ENCODE assay signal across 15 cellular contexts in the genomic region with DNA sequence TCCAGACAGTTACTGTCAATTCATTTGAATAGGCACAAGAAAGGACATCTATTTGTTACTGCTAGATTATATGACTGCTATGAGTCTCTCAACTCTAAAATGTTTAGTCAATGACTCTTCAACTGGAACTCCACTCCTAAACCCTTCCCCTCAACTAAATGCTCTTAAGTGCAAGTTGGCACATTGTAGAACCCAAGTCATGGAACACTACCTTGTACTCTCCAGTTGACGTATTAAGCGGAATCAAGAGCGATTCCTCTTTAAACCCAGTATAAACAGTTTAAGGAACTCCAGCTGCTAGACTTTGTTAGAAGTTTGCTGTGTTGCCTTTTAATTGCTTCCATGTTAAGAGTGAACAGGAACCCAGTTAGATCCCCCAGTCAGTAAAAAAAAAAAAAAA. TPM values are rescaled to one million over a fixed set of nuclear protein-coding genes. Genes with fewer than 3 reads are reported as not detected.
DNase-seq lines count a peak whose midpoint lies in the region; ATAC-seq, FAIRE-seq and TF ChIP-seq lines count a peak whose summit lies in the region.
"Had no signal": no experiment of that assay in that cellular context is flagged by ENCODE, and none has a peak within 500 bp of the region (broad histone marks: within the 10 kb centered on the region; RNA-seq: fewer than 3 reads in every experiment).

No MANE protein-coding gene starts in this region.

- H3K27ac ChIP-seq in adrenal gland, result peak overlapping the region in 4 of 5 donors; percentile 19 to 40 (median 27)
- H3K27ac ChIP-seq in thyroid gland, result peak overlapping the region; percentile 83 to 89 (median 84)
- H3K27ac ChIP-seq: RWPE1 had no signal

- H3K27ac Mint-ChIP-seq in activated CD4-positive, alpha-beta T cell treated with anti-CD3 and anti-CD28 coated beads for 36 hours, result peak overlapping the region; percentile 5
- H3K27ac Mint-ChIP-seq in mesothelial cell of epicardium, result peak overlapping the region; percentile 89
- H3K27ac Mint-ChIP-seq: activated naive CD4-positive, alpha-beta T cell treated with anti-CD3 and anti-CD28 coated beads, Interleukin-2, amount 50 U/mL, for 72 hours had no signal

- CTCF ChIA-PET in activated CD4-positive, alpha-beta T cell treated with anti-CD3 and anti-CD28 coated beads for 36 hours (lab: Charles Lee), result interaction anchor here (0.6 to 3.3 kb wide), 27 partner anchors 8 to 172 kb away, joined by 3 to 38 read pairs (median 4); a partner anchor contains a TSS

- peaks cover 14 to 39% of the 10 kb centered on the region in 2 donors for H3K4me1 ChIP-seq in adrenal gland (replicated peaks in 1 of 2)
- H3K4me1 ChIP-seq in thyroid gland, result peaks cover 59 to 67% of the 10 kb centered on the region in 2 donors

- no peaks in the 10 kb centered on the region for H3K9me3 Mint-ChIP-seq in activated CD4-positive, alpha-beta T cell treated with anti-CD3 and anti-CD28 coated beads for 36 hours (ENCODE audit: low read depth)
- no peaks in the 10 kb centered on the region for H3K9me3 Mint-ChIP-seq in mesothelial cell of epicardium
- H3K9me3 Mint-ChIP-seq: activated naive CD4-positive, alpha-beta T cell treated with anti-CD3 and anti-CD28 coated beads, Interleukin-2, amount 50 U/mL, for 72 hours had no signal

- 86 to 95% (median 92%) methylated on average over 3 of the region's 3 CpGs for WGBS in adrenal gland, 4 donors
- WGBS in thyroid gland, 2 donors, result 34 to 38% methylated on average over 3 of the region's 3 CpGs

- POLR2A ChIA-PET in activated CD4-positive, alpha-beta T cell treated with anti-CD3 and anti-CD28 coated beads for 36 hours (lab: Charles Lee), result interaction anchor here (0.6 kb wide), 1 partner anchor 109 kb away, joined by 11 read pairs; no protein-coding TSS in a partner anchor

- H3K9me3 ChIP-seq in adrenal gland (replicated peaks in 1 of 3) (no peaks in the 10 kb centered on the region), thyroid gland (no peaks in the 10 kb centered on the region)
- H3K9me3 ChIP-seq: testis had no signal

- TF ChIP-seq CTCF in adrenal gland (IDR thresholded peaks at IDR 0.05) (no peak), mesothelial cell of epicardium (IDR thresholded peaks at IDR 0.05; ENCODE audit: unreplicated experiment) (no peak), thyroid gland (IDR thresholded peaks at IDR 0.05) (peak in 1 of 6 experiments; percentile 30)

- no peak for DNase-seq in activated CD4-positive, alpha-beta T cell treated with anti-CD3 and anti-CD28 coated beads for 36 hours
- no peak for DNase-seq in activated CD4-positive, alpha-beta T cell treated with anti-CD3 and anti-CD28 coated beads for 1 hour
- DNase-seq in adrenal gland (no peak), mesothelial cell of epicardium (ENCODE audit: low spot score in 2 of 2, unreplicated experiment in 2 of 2) (no peak), thyroid gland (no peak), T-helper 9 cell (no peak), GM12891 (ENCODE audit: insufficient read length, low spot score) (no peak), NCI-H2227 (lab: John Stamatoyannopoulos, UW; ENCODE audit: unreplicated experiment) (no peak)

- peaks cover 61% of the 10 kb centered on the region for H3K36me3 Mint-ChIP-seq in activated CD4-positive, alpha-beta T cell treated with anti-CD3 and anti-CD28 coated beads for 36 hours (ENCODE audit: low read depth)
- peaks cover 24% of the 10 kb centered on the region for H3K36me3 Mint-ChIP-seq in mesothelial cell of epicardium

- FAIRE-seq in GM12891 (lab: Jason Lieb, UNC), result no peak

- ATAC-seq in activated CD4-positive, alpha-beta T cell treated with anti-CD3 and anti-CD28 coated beads for 36 hours, result no peak

- intact Hi-C loops in activated CD4-positive, alpha-beta T cell treated with anti-CD3 and anti-CD28 coated beads for 36 hours (cut with DNase I, micrococcal nuclease), result loop anchor here (1.0 to 2.0 kb wide), 5 partner anchors 41 to 170 kb away; a partner anchor contains a TSS
- intact Hi-C loops in adrenal gland (cut with DNase I) (loop anchor here in 1 of 2 donors (2.0 to 5.0 kb wide), 3 partner anchors 41 to 169 kb away; a partner anchor contains a TSS), thyroid gland (cut with DNase I) (no loop called here)

- TF ChIP-seq POLR2A in adrenal gland (IDR thresholded peaks at IDR 0.05) (no peak), thyroid gland (IDR thresholded peaks at IDR 0.05) (peak in 1 of 2 donors; percentile 34), GM12891 (IDR thresholded peaks at IDR 0.05; ENCODE audit: low read depth, low read length) (no peak)

- peaks cover 17% of the 10 kb centered on the region for H3K4me1 Mint-ChIP-seq in activated CD4-positive, alpha-beta T cell treated with anti-CD3 and anti-CD28 coated beads for 36 hours
- peaks cover 30% of the 10 kb centered on the region for H3K4me1 Mint-ChIP-seq in mesothelial cell of epicardium

- no peak overlapping the region for H3K4me3 Mint-ChIP-seq in activated CD4-positive, alpha-beta T cell treated with anti-CD3 and anti-CD28 coated beads for 36 hours
- H3K4me3 Mint-ChIP-seq in mesothelial cell of epicardium, result no peak overlapping the region

- H3K4me3 ChIP-seq in adrenal gland, result no peak overlapping the region
- H3K4me3 ChIP-seq in thyroid gland (replicated peaks in 1 of 3), result no peak overlapping the region
- H3K4me3 ChIP-seq: testis had no signal

- H3K27me3 ChIP-seq in adrenal gland (no peaks in the 10 kb centered on the region), thyroid gland (no peaks in the 10 kb centered on the region)
- H3K27me3 ChIP-seq: testis had no signal

- H3K36me3 ChIP-seq in adrenal gland (replicated peaks in 1 of 2) (peaks cover 0 to 37% of the 10 kb centered on the region in 2 donors), thyroid gland (peaks cover 4 to 6% of the 10 kb centered on the region in 2 donors)

- no peaks in the 10 kb centered on the region for H3K27me3 Mint-ChIP-seq in activated CD4-positive, alpha-beta T cell treated with anti-CD3 and anti-CD28 coated beads for 36 hours
- no peaks in the 10 kb centered on the region for H3K27me3 Mint-ChIP-seq in mesothelial cell of epicardium (ENCODE audit: low read depth)

TF ChIP-seq in GM12891, 5 proteins besides CTCF, POLR2A, EP300 and RAD21:
- no peak for TF ChIP-seq POU2F2 (IDR thresholded peaks at IDR 0.05; ENCODE audit: low read depth, low read length)
- no peak for TF ChIP-seq SPI1 (IDR thresholded peaks at IDR 0.05; ENCODE audit: low read depth, low read length)
- TF ChIP-seq POLR2AphosphoS5 (IDR thresholded peaks at IDR 0.05; ENCODE audit: low read depth, low read length), result no peak
- TF ChIP-seq TAF1 (IDR thresholded peaks at IDR 0.05; ENCODE audit: low read depth, low read length), result no peak
- no peak for TF ChIP-seq PAX5 (IDR thresholded peaks at IDR 0.05; ENCODE audit: insufficient read depth, low read length, severe bottlenecking)

RNA-seq across cellular contexts. Expression of a gene that starts 44.6 kb away (rescaled TPM):
- not detected for total RNA-seq in activated CD4-positive, alpha-beta T cell treated with anti-CD3 and anti-CD28 coated beads for 36 hours
- total RNA-seq in adrenal gland (not detected), mesothelial cell of epicardium (not detected in 3 replicates), thyroid gland (not detected)
- polyA plus RNA-seq in adrenal gland, result not detected
- polyA plus RNA-seq in GM12891 (2012; ENCODE audit: low read depth, missing spikeins), result not detected
- total RNA-seq: A673; activated naive CD4-positive, alpha-beta T cell treated with anti-CD3 and anti-CD28 coated beads, Interleukin-2, amount 50 U/mL, for 72 hours; fibroblast of lung; mononuclear cell; sciatic nerve had no signal
- polyA plus RNA-seq: fibroblast of lung had no signal
